ENCODE assay signal across 10 cellular contexts in the genomic region with DNA sequence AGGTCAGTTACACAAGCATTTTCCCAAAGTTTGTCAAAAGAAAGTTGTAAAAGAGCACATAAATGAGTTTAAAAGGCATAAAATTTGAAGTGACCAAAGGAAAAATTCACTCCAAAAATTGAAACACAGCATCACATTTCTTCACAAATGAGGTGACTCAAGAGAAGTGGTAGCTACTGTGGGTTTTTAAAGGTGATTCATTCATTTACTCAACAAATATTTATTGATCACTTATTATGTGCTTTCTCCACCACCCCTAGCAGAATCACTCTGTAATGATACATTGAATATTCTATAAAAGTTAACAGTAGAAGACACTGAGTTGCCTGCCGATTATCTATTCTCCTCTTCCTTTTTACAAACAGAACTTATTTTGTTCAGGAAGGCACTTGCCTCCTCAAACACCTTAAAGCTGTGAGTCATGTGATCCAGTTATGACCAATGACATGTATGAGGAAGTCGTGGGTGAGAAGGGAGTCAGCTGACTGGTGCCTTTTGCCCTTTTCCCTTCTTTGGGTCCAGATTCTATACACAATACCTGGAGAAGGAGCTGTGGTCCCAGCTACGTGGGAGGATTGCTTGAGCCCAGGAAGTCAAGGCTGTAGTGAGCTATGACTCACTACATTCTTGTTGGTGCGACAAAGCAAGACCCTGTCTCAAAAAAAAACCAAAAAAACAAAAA.
DNase-seq lines count a peak whose midpoint lies in the region; ATAC-seq and TF ChIP-seq lines count a peak whose summit lies in the region.
"Had no signal": no experiment of that assay in that cellular context is flagged by ENCODE, and none has a peak within 500 bp of the region (broad histone marks: within the 10 kb centered on the region; RNA-seq: fewer than 3 reads in every experiment).

No MANE protein-coding gene starts in this region.

- TF ChIP-seq CTCF in fibroblast of the aortic adventitia (IDR thresholded peaks at IDR 0.05; ENCODE audit: insufficient read depth, low read length) (no peak), upper lobe of right lung (IDR thresholded peaks at IDR 0.05) (no peak)

- ATAC-seq in upper lobe of right lung, result peak; percentile 57

- H3K4me3 ChIP-seq in fibroblast of the aortic adventitia (ENCODE audit: low read depth, low read length) (no peak overlapping the region), upper lobe of right lung (no peak overlapping the region)
- H3K4me3 ChIP-seq: upper lobe of left lung had no signal

- H3K4me1 ChIP-seq in upper lobe of right lung, result no peaks in the 10 kb centered on the region
- H3K4me1 ChIP-seq: upper lobe of left lung had no signal

- intact Hi-C loops in upper lobe of right lung (cut with DNase I), result no loop called here

- H3K27ac ChIP-seq in upper lobe of right lung, result no peak overlapping the region
- H3K27ac ChIP-seq: upper lobe of left lung had no signal

- H3K27me3 ChIP-seq in upper lobe of right lung, result no peaks in the 10 kb centered on the region
- H3K27me3 ChIP-seq: upper lobe of left lung had no signal

- DNase-seq in stimulated activated CD4-positive, alpha-beta T cell treated with anti-CD3 and anti-CD28 coated beads, Interleukin-12 subunit alpha, Interleukin-12 subunit beta, amount 100 ng/mL, for 48 hours (ENCODE audit: low read depth in 2 of 3, low spot score in 1 of 3), result peak in 2 of 3 donors; percentile 8 to 20
- no peak for DNase-seq in stimulated activated CD4-positive, alpha-beta T cell treated with anti-CD3 and anti-CD28 coated beads, Interleukin-4, amount 100 ng/mL, for 1 hour
- DNase-seq in SW480 (ENCODE audit: low spot score) (peak; percentile 26), fibroblast of the aortic adventitia (ENCODE audit: low read depth) (peak; percentile 22), upper lobe of right lung (no peak), NCI-H526 treated with DMSO at 0.1 percent for 48 hours (lab: John Stamatoyannopoulos, UW) (no peak), NCI-H2081 (lab: John Stamatoyannopoulos, UW) (no peak), inferior parietal cortex (ENCODE audit: extremely low spot score) (no peak)
- DNase-seq: activated naive CD8-positive, alpha-beta T cell treated with anti-CD3 and anti-CD28 coated beads, Interleukin-2, amount 10 ng/mL, durations not matched to agents 7 days and 5 days; upper lobe of left lung had no signal

- H3K9me3 ChIP-seq in upper lobe of right lung, result no peaks in the 10 kb centered on the region
- H3K9me3 ChIP-seq: upper lobe of left lung had no signal

- peaks cover 16% of the 10 kb centered on the region for H3K36me3 ChIP-seq in upper lobe of right lung

Comparison
In these comparisons a context has a peak if more than half of its experiments do, and no peak if none do; other contexts are left out.
1. DNase-seq: peak in stimulated activated CD4-positive, alpha-beta T cell treated with anti-CD3 and anti-CD28 coated beads, Interleukin-12 subunit alpha, Interleukin-12 subunit beta, amount 100 ng/mL, for 48 hours (2 of 3), SW480 (single experiment) and fibroblast of the aortic adventitia (single experiment); none in stimulated activated CD4-positive, alpha-beta T cell treated with anti-CD3 and anti-CD28 coated beads, Interleukin-4, amount 100 ng/mL, for 1 hour (single experiment), upper lobe of right lung (single experiment), NCI-H526 treated with DMSO at 0.1 percent for 48 hours (single experiment), NCI-H2081 (0 of 2) and inferior parietal cortex (single experiment).